Comparison of ENCODE assay signal across 9 cellular contexts in the genomic region with DNA sequence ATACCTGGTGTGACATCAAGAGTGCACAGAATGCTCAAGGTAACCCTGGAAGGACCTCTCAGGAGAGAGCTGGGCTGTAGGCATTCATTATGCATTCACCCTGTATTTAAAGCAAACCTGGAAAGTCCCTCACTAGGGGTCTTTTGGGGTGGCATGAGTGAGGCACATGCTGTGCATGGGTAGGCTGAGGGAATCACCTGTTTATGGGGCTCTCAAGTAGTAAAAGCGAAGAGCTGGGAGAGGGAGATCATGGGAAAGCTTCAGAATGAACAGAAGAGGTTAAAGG. TPM values are rescaled to one million over a fixed set of nuclear protein-coding genes. Genes with fewer than 3 reads are reported as not detected.
DNase-seq lines count a peak whose midpoint lies in the region; ATAC-seq lines count a peak whose summit lies in the region.
"Had no signal": no experiment of that assay in that cellular context is flagged by ENCODE, and none has a peak within 500 bp of the region (broad histone marks: within the 10 kb centered on the region; RNA-seq: fewer than 3 reads in every experiment).

No MANE protein-coding gene starts in this region.

- H3K4me1 ChIP-seq in right cardiac atrium (ENCODE audit: control insufficient read depth, insufficient read depth, low read length) (no peaks in the 10 kb centered on the region), aorta (ENCODE audit: control insufficient read depth in 1 of 2, insufficient read depth in 2 of 2, low read length in 2 of 2) (no peaks in the 10 kb centered on the region)

- no peak overlapping the region for H3K27ac Mint-ChIP-seq in activated CD4-positive, alpha-beta memory T cell treated with anti-CD3 and anti-CD28 coated beads, Interleukin-2, amount 10 ng/mL, durations not matched to agents 7 days and 5 days

- H3K4me3 ChIP-seq in H7 (ENCODE audit: insufficient read depth, low read depth, low read length) (peak overlapping the region; percentile 74), right cardiac atrium (ENCODE audit: low read length) (peak overlapping the region; percentile 79), skeletal muscle cell (ENCODE audit: low read depth, low read length) (peak overlapping the region; percentile 54), aorta (ENCODE audit: low read length in 2 of 2) (peak overlapping the region in 1 of 2 donors; percentile 1)

- ATAC-seq in right cardiac atrium, result no peak
- ATAC-seq in aorta (ENCODE audit: low FRiP score), result no peak

- peaks cover 53% of the 10 kb centered on the region for H3K27me3 ChIP-seq in H7 (ENCODE audit: control insufficient read depth, insufficient read depth, low read length)
- H3K27me3 ChIP-seq in right cardiac atrium (ENCODE audit: control insufficient read depth, insufficient read depth), result no peaks in the 10 kb centered on the region
- H3K27me3 ChIP-seq in aorta (ENCODE audit: control insufficient read depth in 1 of 2, insufficient read depth in 2 of 2, low read length in 1 of 2), result no peaks in the 10 kb centered on the region

- H3K27ac ChIP-seq in right cardiac atrium (ENCODE audit: low read length) (peak overlapping the region; percentile 81), aorta (ENCODE audit: low read depth in 1 of 2, low read length in 2 of 2) (no peak overlapping the region)

- CTCF ChIA-PET in activated CD4-positive, alpha-beta memory T cell treated with anti-CD3 and anti-CD28 coated beads, Interleukin-2, amount 10 ng/mL, durations not matched to agents 7 days and 5 days (lab: Charles Lee), result interaction anchor here (0.6 kb wide), 2 partner anchors 23 to 114 kb away, joined by 3 read pairs; no protein-coding TSS in a partner anchor

- intact Hi-C loops in right cardiac atrium (cut with DNase I) (loop anchor here in 3 of 4 donors (5.0 kb wide), 2 partner anchors 36 to 39 kb away; no protein-coding TSS in a partner anchor), aorta (cut with DNase I) (loop anchor here (5.0 kb wide), 1 partner anchor 36 kb away; no protein-coding TSS in a partner anchor)

- DNase-seq in H7 (peak; percentile 36), right cardiac atrium (no peak), skeletal muscle cell (ENCODE audit: low read depth) (no peak), SHP77 treated with DMSO at 0.1 percent for 48 hours (lab: John Stamatoyannopoulos, UW) (no peak), aorta (no peak), mucosa of gallbladder (ENCODE audit: low spot score) (no peak)
- no peak for DNase-seq in activated CD4-positive, alpha-beta memory T cell treated with anti-CD3 and anti-CD28 coated beads, Interleukin-2, amount 10 ng/mL, durations not matched to agents 7 days and 5 days
- DNase-seq in activated CD4-positive, CD25-positive, alpha-beta regulatory T cell treated with anti-CD3 and anti-CD28 coated beads, Interleukin-2, amount 50 U/mL, for 72 hours, result no peak

- H3K27me3 Mint-ChIP-seq in activated CD4-positive, alpha-beta memory T cell treated with anti-CD3 and anti-CD28 coated beads, Interleukin-2, amount 10 ng/mL, durations not matched to agents 7 days and 5 days, result peaks cover 60% of the 10 kb centered on the region

- peak overlapping the region; percentile 50 for H3K4me3 Mint-ChIP-seq in activated CD4-positive, alpha-beta memory T cell treated with anti-CD3 and anti-CD28 coated beads, Interleukin-2, amount 10 ng/mL, durations not matched to agents 7 days and 5 days

- peaks cover 2% of the 10 kb centered on the region for H3K36me3 Mint-ChIP-seq in activated CD4-positive, alpha-beta memory T cell treated with anti-CD3 and anti-CD28 coated beads, Interleukin-2, amount 10 ng/mL, durations not matched to agents 7 days and 5 days (ENCODE audit: low read depth)

- H3K9me3 Mint-ChIP-seq in activated CD4-positive, alpha-beta memory T cell treated with anti-CD3 and anti-CD28 coated beads, Interleukin-2, amount 10 ng/mL, durations not matched to agents 7 days and 5 days, result no peaks in the 10 kb centered on the region

- H3K36me3 ChIP-seq in H7 (replicated peaks; ENCODE audit: control insufficient read depth, insufficient read depth, low read length), result peaks cover 1% of the 10 kb centered on the region; the same call in 1 of the 2 replicates
- H3K36me3 ChIP-seq in aorta (ENCODE audit: control insufficient read depth in 1 of 2, insufficient read depth in 2 of 2, low read length in 1 of 2), result no peaks in the 10 kb centered on the region

- H3K9me3 ChIP-seq in right cardiac atrium (ENCODE audit: control insufficient read depth, low read length) (no peaks in the 10 kb centered on the region), aorta (ENCODE audit: control insufficient read depth, low read length) (no peaks in the 10 kb centered on the region)

- 17% methylated on average over 1 of the region's 1 CpG for WGBS in right cardiac atrium
- 64 to 80% methylated on average over 1 of the region's 1 CpG for WGBS in aorta, 2 donors

- H3K4me1 Mint-ChIP-seq in activated CD4-positive, alpha-beta memory T cell treated with anti-CD3 and anti-CD28 coated beads, Interleukin-2, amount 10 ng/mL, durations not matched to agents 7 days and 5 days, result peaks cover 31% of the 10 kb centered on the region

- POLR2A ChIA-PET in activated CD4-positive, alpha-beta memory T cell treated with anti-CD3 and anti-CD28 coated beads, Interleukin-2, amount 10 ng/mL, durations not matched to agents 7 days and 5 days (lab: Charles Lee), result interaction anchor here (1.3 to 1.6 kb wide), 3 partner anchors 13 to 44 kb away, joined by 4 to 5 read pairs (median 4); partner anchors contain the start of gene KRTCAP2

RNA-seq across cellular contexts. Expression of gene EFNA1, which starts 0.7 kb away (rescaled TPM):
- 4.9 and 6.4 TPM in 2 replicates for total RNA-seq in H7 (2014; rRNA removed; shearing (Covaris generic))
- total RNA-seq in activated CD4-positive, alpha-beta memory T cell treated with anti-CD3 and anti-CD28 coated beads, Interleukin-2, amount 10 ng/mL, durations not matched to agents 7 days and 5 days, result not detected
- total RNA-seq in right cardiac atrium, result 10 to 100 TPM; 25.4 to 41.4 (median 36.4) TPM
- 28.8 TPM for polyA plus RNA-seq in right cardiac atrium
- total RNA-seq in aorta, result 10 to 100 TPM; 18.9 to 49.1 TPM
- 10 to 100 TPM in 1 of 2 donors, 1 to 10 TPM in 1; 7.1 to 12.1 TPM for polyA plus RNA-seq in aorta
- total RNA-seq in mucosa of gallbladder, result 100.0 TPM
- total RNA-seq: T-helper 2 cell treated with Interferon-gamma antibody and Interleukin-4, amounts not matched to agents 100 ng/mL and 5 ng/mL, for 36 hours had no signal

RNA-seq across cellular contexts. Expression of gene SLC50A1, which starts 7.2 kb away (rescaled TPM):
- total RNA-seq in H7 (2014; rRNA removed; shearing (Covaris generic)), result 73.7 and 79.2 TPM in 2 replicates
- 10 to 100 TPM; 50.4 to 52.6 TPM for total RNA-seq in activated CD4-positive, alpha-beta memory T cell treated with anti-CD3 and anti-CD28 coated beads, Interleukin-2, amount 10 ng/mL, durations not matched to agents 7 days and 5 days
- total RNA-seq in right cardiac atrium (10 to 100 TPM in 2 of 4 donors, 1 to 10 TPM in 2; 8.1 to 10.1 (median 9.3) TPM), aorta (10 to 100 TPM; 19.8 to 26.8 TPM), mucosa of gallbladder (54.7 TPM)
- polyA plus RNA-seq in right cardiac atrium (13.6 TPM), aorta (10 to 100 TPM; 22.7 to 28.2 TPM)

RNA-seq across cellular contexts. Expression of gene DPM3, which starts 11.9 kb away (rescaled TPM):
- total RNA-seq in H7 (2014; rRNA removed; shearing (Covaris generic)), result 119 and 193 TPM in 2 replicates
- 10 to 100 TPM; 80.2 to 80.6 TPM for total RNA-seq in activated CD4-positive, alpha-beta memory T cell treated with anti-CD3 and anti-CD28 coated beads, Interleukin-2, amount 10 ng/mL, durations not matched to agents 7 days and 5 days
- total RNA-seq in right cardiac atrium (10 to 100 TPM; 71.2 to 81.6 (median 74.6) TPM), aorta (10 to 100 TPM; 42.4 to 52.4 TPM), mucosa of gallbladder (130 TPM)
- polyA plus RNA-seq in right cardiac atrium (186 TPM), aorta (100 to 1,000 TPM; 162 to 200 TPM)

RNA-seq across cellular contexts. Expression of gene KRTCAP2, which starts 44.7 kb away (rescaled TPM):
- 165 and 204 TPM in 2 replicates for total RNA-seq in H7 (2014; rRNA removed; shearing (Covaris generic))
- 100 to 1,000 TPM; 203 to 224 TPM for total RNA-seq in activated CD4-positive, alpha-beta memory T cell treated with anti-CD3 and anti-CD28 coated beads, Interleukin-2, amount 10 ng/mL, durations not matched to agents 7 days and 5 days
- total RNA-seq in right cardiac atrium, result 100 to 1,000 TPM; 122 to 150 (median 130) TPM
- 217 TPM for polyA plus RNA-seq in right cardiac atrium
- 100 to 1,000 TPM; 136 to 143 TPM for total RNA-seq in aorta
- 100 to 1,000 TPM; 179 to 255 TPM for polyA plus RNA-seq in aorta
- total RNA-seq in mucosa of gallbladder, result 158 TPM

RNA-seq across cellular contexts. Expression of gene TRIM46, which starts 45.2 kb away (rescaled TPM):
- 9.9 and 11.1 TPM in 2 replicates for total RNA-seq in H7 (2014; rRNA removed; shearing (Covaris generic))
- total RNA-seq in activated CD4-positive, alpha-beta memory T cell treated with anti-CD3 and anti-CD28 coated beads, Interleukin-2, amount 10 ng/mL, durations not matched to agents 7 days and 5 days, result 10 to 100 TPM; 17.8 to 18.3 TPM
- total RNA-seq in right cardiac atrium (under 1 TPM; 0.17 to 0.37 (median 0.26) TPM), aorta (1 to 10 TPM; 1.6 to 3.4 TPM), mucosa of gallbladder (0.83 TPM)
- polyA plus RNA-seq in right cardiac atrium (0.18 TPM), aorta (1 to 10 TPM in 1 of 2 donors, under 1 TPM in 1; 0.50 to 2.1 TPM)
